In the genomic region with DNA sequence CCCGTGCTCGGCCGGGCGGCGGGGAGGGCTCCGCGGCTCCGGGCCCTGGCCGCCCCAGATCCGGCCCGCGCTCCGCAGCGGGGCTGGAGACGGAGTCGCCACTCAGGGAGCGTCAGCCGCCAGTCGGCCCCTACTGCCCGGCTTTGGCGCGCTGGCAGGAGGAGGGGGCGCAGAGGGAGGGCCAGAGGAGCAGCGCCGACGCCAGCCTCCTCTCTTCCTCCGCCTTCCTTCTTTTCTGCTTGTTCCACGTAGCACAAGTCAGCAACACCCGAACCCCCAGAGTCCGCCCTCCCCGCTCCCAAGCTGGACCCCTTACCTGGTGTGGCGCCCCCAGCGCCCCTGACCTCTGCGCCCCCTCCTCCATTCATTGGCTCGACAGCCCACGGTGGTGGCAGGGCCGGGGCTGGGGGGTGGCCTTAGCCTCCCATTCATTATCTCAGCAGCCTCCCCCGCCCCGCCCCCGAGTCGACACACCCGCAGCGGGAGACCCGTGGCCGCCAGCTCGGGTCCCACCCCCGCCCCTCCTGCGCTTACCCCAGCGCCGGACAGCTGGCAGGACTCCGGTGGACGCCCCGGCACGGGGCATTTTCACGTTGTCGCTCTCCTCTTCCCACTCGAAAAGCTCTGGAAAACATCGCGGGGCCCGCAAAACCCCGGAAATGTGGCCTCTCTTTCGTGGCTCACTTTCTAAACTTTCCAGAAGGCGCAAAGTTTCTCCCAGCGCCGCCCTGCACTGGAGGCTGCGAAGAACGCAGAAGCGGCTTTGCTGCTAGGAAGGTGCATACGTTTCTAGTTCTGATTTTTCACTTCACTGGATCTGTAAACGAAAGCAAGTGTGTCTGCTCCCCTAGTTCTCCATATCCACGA, we compare ENCODE assay signal across 8 cellular contexts. TPM values are rescaled to one million over a fixed set of nuclear protein-coding genes. Genes with fewer than 3 reads are reported as not detected.
DNase-seq lines count a peak whose midpoint lies in the region; ATAC-seq, FAIRE-seq and TF ChIP-seq lines count a peak whose summit lies in the region.

LPAR1 (minus strand) TSS at position 135 of the 867 bp plus-strand sequence. CDS start 66,353 bp downstream, outside the sequence.

- H3K14ac ChIP-seq in trophoblast cell (ENCODE audit: low read length), result peak within 1 kb of the TSS; percentile 84

- H2BK5ac ChIP-seq in trophoblast cell (ENCODE audit: low read depth, low read length, poor library complexity), result peak within 1 kb of the TSS; percentile 74

- H4K12ac ChIP-seq in trophoblast cell (ENCODE audit: low read depth, low read length), result peak within 1 kb of the TSS; percentile 40

- H3K79me1 ChIP-seq in trophoblast cell (ENCODE audit: low read length), result peaks cover 9% of the 10 kb centered on the region

- peak within 1 kb of the TSS; percentile 80 for H3K27ac ChIP-seq in adipose tissue (ENCODE audit: low read depth, low read length)
- H3K27ac ChIP-seq in trophoblast cell (ENCODE audit: low read depth, low read length), result peak within 1 kb of the TSS; percentile 48

- H4K91ac ChIP-seq in trophoblast cell (ENCODE audit: low read depth, low read length), result peak within 1 kb of the TSS; percentile 60

- H3K4ac ChIP-seq in trophoblast cell (ENCODE audit: low read depth, low read length), result peak within 1 kb of the TSS; percentile 19

- peak within 1 kb of the TSS; percentile 78 for H3K18ac ChIP-seq in trophoblast cell (ENCODE audit: low read length)

- H3K9me3 ChIP-seq in trophoblast cell (ENCODE audit: insufficient read depth, low read depth, low read length), result no peaks in the 10 kb centered on the region

- peak within 1 kb of the TSS; percentile 89 for H4K8ac ChIP-seq in trophoblast cell (ENCODE audit: low read depth, low read length)

- H2AK5ac ChIP-seq in trophoblast cell (ENCODE audit: low read length), result no peak within 1 kb of the TSS

- no peak for TF ChIP-seq POLR2A in GM12891 (IDR thresholded peaks at IDR 0.05; ENCODE audit: low read depth, low read length)

- FAIRE-seq in GM12891 (lab: Jason Lieb, UNC), result no peak

- peak within 1 kb of the TSS; percentile 95 for H3K4me3 ChIP-seq in trophoblast cell (ENCODE audit: low read depth, low read length)

- no peaks in the 10 kb centered on the region for H3K27me3 ChIP-seq in trophoblast cell (ENCODE audit: insufficient read depth, low read length)

- intact Hi-C loops in left ventricle myocardium superior (cut with micrococcal nuclease), result no loop called here

- ATAC-seq in HG03139 (IDR thresholded peaks at IDR 0.05; ENCODE audit: unreplicated experiment), result peak; percentile 12
- ATAC-seq in left ventricle myocardium superior, result peak; percentile 73
- ATAC-seq in GM21367 (IDR thresholded peaks at IDR 0.05; ENCODE audit: unreplicated experiment), result no peak

- peaks cover 4 to 7% of the 10 kb centered on the region in 2 experiments for H3K4me1 ChIP-seq in trophoblast cell (ENCODE audit: control insufficient read depth in 1 of 2, insufficient read depth in 2 of 2, low read length in 2 of 2)

- no peak within 1 kb of the TSS for H3K23ac ChIP-seq in trophoblast cell (ENCODE audit: low read length)

- peak within 1 kb of the TSS; percentile 100 for H3K4me2 ChIP-seq in trophoblast cell (ENCODE audit: low read length)

- TF ChIP-seq CTCF in GM10266 (IDR thresholded peaks at IDR 0.05; ENCODE audit: control insufficient read depth, insufficient read depth, low read depth, missing control alignments), result no peak

- 0 to 1% (median 1%) methylated on average over 49 to 71 of the region's 71 CpGs for WGBS in adipose tissue, 3 donors
- no CpG with 5 or more reads among the region's 71 CpGs for WGBS in trophoblast cell (ENCODE audit: extremely low coverage, insufficient coverage, insufficient read length)

- peak within 1 kb of the TSS; percentile 36 for H2BK120ac ChIP-seq in trophoblast cell (ENCODE audit: insufficient read depth, low read length, poor library complexity)

- H2AFZ ChIP-seq in trophoblast cell (ENCODE audit: insufficient read depth, low read length, poor library complexity), result peak within 1 kb of the TSS; percentile 86

- no peaks in the 10 kb centered on the region for H3K36me3 ChIP-seq in trophoblast cell (ENCODE audit: control insufficient read depth in 1 of 2, insufficient read depth in 2 of 2, low read length in 2 of 2)

- peak within 1 kb of the TSS; percentile 90 for H3K9ac ChIP-seq in trophoblast cell (ENCODE audit: low read length)

- peaks cover 6% of the 10 kb centered on the region for H3K79me2 ChIP-seq in trophoblast cell (ENCODE audit: control insufficient read depth, insufficient read depth, low read length, poor library complexity)

- peak; percentile 16 for DNase-seq in GM10266 (ENCODE audit: extremely low spot score)
- peak; percentile 79 for DNase-seq in left ventricle myocardium superior
- DNase-seq in trophoblast cell, result peak in 1 of 2 donors; percentile 8
- no peak for DNase-seq in DMS153 (lab: John Stamatoyannopoulos, UW)
- DNase-seq in GM12891 (ENCODE audit: insufficient read length, low spot score), result no peak

- H2BK12ac ChIP-seq in trophoblast cell (ENCODE audit: low read length), result peak within 1 kb of the TSS; percentile 19

TF ChIP-seq in GM12891, 5 proteins besides CTCF, POLR2A, EP300 and RAD21:
- TF ChIP-seq POU2F2 (IDR thresholded peaks at IDR 0.05; ENCODE audit: low read depth, low read length) (no peak), TAF1 (IDR thresholded peaks at IDR 0.05; ENCODE audit: low read depth, low read length) (no peak), POLR2AphosphoS5 (IDR thresholded peaks at IDR 0.05; ENCODE audit: low read depth, low read length) (no peak), PAX5 (IDR thresholded peaks at IDR 0.05; ENCODE audit: insufficient read depth, low read length, severe bottlenecking) (no peak), SPI1 (IDR thresholded peaks at IDR 0.05; ENCODE audit: low read depth, low read length) (no peak)

RNA-seq across cellular contexts. Expression of gene LPAR1, which starts in this region (rescaled TPM):
- polyA plus RNA-seq in adipose tissue, result 10 to 100 TPM in 2 of 3 donors, 1 to 10 TPM in 1; 3.6 to 87.3 (median 13.4) TPM
- total RNA-seq in left ventricle myocardium superior, result 9.3 TPM
- polyA plus RNA-seq in trophoblast cell (2013), result 4.9 and 5.2 TPM in 2 replicates
- polyA plus RNA-seq in GM12891 (2012; ENCODE audit: low read depth, missing spikeins), result 0.22 TPM

Comparison
In these comparisons a context has a peak if more than half of its experiments do, and no peak if none do; other contexts are left out.
1. DNase-seq: peak in GM10266 (single experiment) and left ventricle myocardium superior (single experiment); none in DMS153 (single experiment) and GM12891 (single experiment).